Comparison of ENCODE assay signal across 15 cellular contexts in the genomic region with DNA sequence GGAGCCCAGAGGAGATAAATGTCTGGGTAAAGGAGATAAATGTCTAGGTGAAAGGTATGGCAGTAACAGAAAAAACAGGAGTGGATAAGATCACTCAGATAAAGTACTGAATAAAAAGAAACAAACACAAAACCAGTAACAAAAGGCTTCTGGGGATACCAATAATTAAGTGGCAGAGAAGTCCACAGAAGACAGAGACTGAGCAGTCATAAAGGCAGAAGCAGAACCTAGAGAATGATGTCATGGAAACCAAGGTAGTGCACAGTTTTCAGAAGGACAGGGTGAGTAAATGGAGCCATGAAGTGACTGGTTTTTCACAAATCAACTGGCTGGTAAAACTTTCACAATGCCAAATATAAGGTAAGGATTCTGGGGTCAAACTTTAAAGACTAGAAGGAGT.
DNase-seq lines count a peak whose midpoint lies in the region; ATAC-seq, FAIRE-seq and TF ChIP-seq lines count a peak whose summit lies in the region.
"Had no signal": no experiment of that assay in that cellular context is flagged by ENCODE, and none has a peak within 500 bp of the region (broad histone marks: within the 10 kb centered on the region; RNA-seq: fewer than 3 reads in every experiment).

No MANE protein-coding gene starts in this region.

- no peak for DNase-seq in HepG2 (ENCODE audit: low spot score)
- DNase-seq in right lobe of liver = no peak
- DNase-seq in hippocampal formation (lab: John Stamatoyannopoulos, UW) = no peak
- no peak for DNase-seq in nucleus accumbens (lab: John Stamatoyannopoulos, UW)
- DNase-seq in BE2C = no peak
- DNase-seq in stimulated activated CD4-positive, alpha-beta T cell treated with anti-CD3 and anti-CD28 coated beads, Interleukin-12 subunit alpha, Interleukin-12 subunit beta, amount 100 ng/mL, for 4 hours = no peak
- DNase-seq: DMS 273 treated with DMSO at 0.1 percent for 48 hours; effector memory CD4-positive, alpha-beta T cell; midbrain; NCI-H2107 had no signal

- POLR2A ChIA-PET in HepG2 (lab: Yijun Ruan, JAX) = no interaction called here

- no peaks in the 10 kb centered on the region for H4K20me1 ChIP-seq in HepG2 (ENCODE audit: insufficient read depth, low read length)

- TF ChIP-seq CTCF in HepG2 (CRISPR knock-in tag; IDR thresholded peaks at IDR 0.05) = no peak
- TF ChIP-seq CTCF in right lobe of liver (IDR thresholded peaks at IDR 0.05) = no peak
- no peak for TF ChIP-seq CTCF in BE2C (IDR thresholded peaks at IDR 0.05; ENCODE audit: low read depth, low read length)

- no peak overlapping the region for H3K9ac ChIP-seq in HepG2 (ENCODE audit: insufficient read depth, low read depth, low read length)

- no peaks in the 10 kb centered on the region for H3K9me3 ChIP-seq in HepG2 (ENCODE audit: low read length)
- no peaks in the 10 kb centered on the region for H3K9me3 ChIP-seq in right lobe of liver
- no peaks in the 10 kb centered on the region for H3K9me3 ChIP-seq in BE2C
- H3K9me3 ChIP-seq: vagina had no signal

- H3K27ac ChIP-seq in HepG2 (ENCODE audit: extremely low read length, insufficient read depth, low read length) (no peak overlapping the region), right lobe of liver (no peak overlapping the region)
- H3K27ac ChIP-seq: vagina had no signal

- no peak for TF ChIP-seq RAD21 in HepG2 (CRISPR knock-in tag; IDR thresholded peaks at IDR 0.05)

- ATAC-seq in HepG2 (no peak), right lobe of liver (no peak), GM21723 (IDR thresholded peaks at IDR 0.05; ENCODE audit: unreplicated experiment) (peak; percentile 83), HG03280 (IDR thresholded peaks at IDR 0.05; ENCODE audit: unreplicated experiment) (peak; percentile 85)
- ATAC-seq: GM23338 had no signal

- H2AFZ ChIP-seq in HepG2 (ENCODE audit: low read length) = no peak overlapping the region
- H2AFZ ChIP-seq: GM23338 had no signal

- CTCF ChIA-PET in HepG2 (lab: Yijun Ruan, JAX; ENCODE audit: low intra/inter-chr PET ratio, low total read pairs) = no interaction called here

- no TSS peak for BruUV-seq in HepG2 (replicated peaks; lab: Mats Ljungman, UMichigan)

- no peak overlapping the region for H3K4me2 ChIP-seq in HepG2 (ENCODE audit: low read depth, low read length)
- H3K4me2 ChIP-seq: GM23338 had no signal

- no peak for FAIRE-seq in HepG2 (lab: Jason Lieb, UNC)
- FAIRE-seq: frontal cortex had no signal

- H3K4me3 ChIP-seq in HepG2 (replicated peaks in 1 of 3; ENCODE audit: insufficient read depth in 1 of 3, low read depth in 2 of 3, low read length in 3 of 3) = no peak overlapping the region
- H3K4me3 ChIP-seq in right lobe of liver = no peak overlapping the region
- H3K4me3 ChIP-seq in BE2C (ENCODE audit: low read depth, low read length) = no peak overlapping the region
- H3K4me3 ChIP-seq: GM23338, vagina had no signal

- H3K36me3 ChIP-seq in HepG2 (replicated peaks in 1 of 2; ENCODE audit: control insufficient read depth in 1 of 2, insufficient read depth in 2 of 2, low read length in 2 of 2) (no peaks in the 10 kb centered on the region), right lobe of liver (peaks cover 0 to 9% (median 0%) of the 10 kb centered on the region in 4 donors), BE2C (peaks cover 6% of the 10 kb centered on the region; the same call in 1 of the 2 replicates)

- no peak for TF ChIP-seq POLR2A in HepG2 (IDR thresholded peaks at IDR 0.05; ENCODE audit: insufficient read depth in 1 of 2, low read depth in 2 of 2, low read length in 2 of 2)
- TF ChIP-seq POLR2A in right lobe of liver (IDR thresholded peaks at IDR 0.05) = no peak

- H3K4me1 ChIP-seq in HepG2 (ENCODE audit: insufficient read depth, low read length) (peaks cover 13% of the 10 kb centered on the region), right lobe of liver (no peaks in the 10 kb centered on the region), BE2C (peaks cover 6% of the 10 kb centered on the region)
- H3K4me1 ChIP-seq: vagina had no signal

- TF ChIP-seq EP300 in HepG2 (IDR thresholded peaks at IDR 0.05; ENCODE audit: low read depth in 2 of 2, low read length in 2 of 2) = no peak
- no peak for TF ChIP-seq EP300 in HepG2 (CRISPR knock-in tag; IDR thresholded peaks at IDR 0.05; ENCODE audit: borderline replicate concordance)

- H3K27me3 ChIP-seq in HepG2 (ENCODE audit: control insufficient read depth in 1 of 2, insufficient read depth in 2 of 2, low read length in 2 of 2) = no peaks in the 10 kb centered on the region
- H3K27me3 ChIP-seq in right lobe of liver = no peaks in the 10 kb centered on the region
- H3K27me3 ChIP-seq in BE2C = no peaks in the 10 kb centered on the region
- H3K27me3 ChIP-seq: vagina had no signal

- no peaks in the 10 kb centered on the region for H3K79me2 ChIP-seq in HepG2 (ENCODE audit: insufficient read depth, low read length)

- in situ Hi-C loops in HepG2 (cut with HindIII; ENCODE audit: extremely low pct_ligation_motif_present, low pct_unique_long_range_greater_than_20kb) = no loop called here

- intact Hi-C loops in HepG2 (cut with micrococcal nuclease; ENCODE audit: unreplicated experiment) (no loop called here), right lobe of liver (cut with DNase I) (no loop called here)

TF ChIP-seq in HepG2, 621 proteins besides CTCF, POLR2A, EP300 and RAD21:
- TF ChIP-seq ATF7 (IDR thresholded peaks at IDR 0.05) (peak; percentile 80), ATF7 (CRISPR knock-in tag; IDR thresholded peaks at IDR 0.05) (no peak), ZNF230 (CRISPR knock-in tag; IDR thresholded peaks at IDR 0.05) (no peak)

Comparison
In these comparisons a context has a peak if more than half of its experiments do, and no peak if none do; other contexts are left out.
1. ATAC-seq: peak in GM21723 (single experiment) and HG03280 (single experiment); none in HepG2 (single experiment) and right lobe of liver (0 of 4).